28 cellular contexts compared by ENCODE assay signal in the genomic region with DNA sequence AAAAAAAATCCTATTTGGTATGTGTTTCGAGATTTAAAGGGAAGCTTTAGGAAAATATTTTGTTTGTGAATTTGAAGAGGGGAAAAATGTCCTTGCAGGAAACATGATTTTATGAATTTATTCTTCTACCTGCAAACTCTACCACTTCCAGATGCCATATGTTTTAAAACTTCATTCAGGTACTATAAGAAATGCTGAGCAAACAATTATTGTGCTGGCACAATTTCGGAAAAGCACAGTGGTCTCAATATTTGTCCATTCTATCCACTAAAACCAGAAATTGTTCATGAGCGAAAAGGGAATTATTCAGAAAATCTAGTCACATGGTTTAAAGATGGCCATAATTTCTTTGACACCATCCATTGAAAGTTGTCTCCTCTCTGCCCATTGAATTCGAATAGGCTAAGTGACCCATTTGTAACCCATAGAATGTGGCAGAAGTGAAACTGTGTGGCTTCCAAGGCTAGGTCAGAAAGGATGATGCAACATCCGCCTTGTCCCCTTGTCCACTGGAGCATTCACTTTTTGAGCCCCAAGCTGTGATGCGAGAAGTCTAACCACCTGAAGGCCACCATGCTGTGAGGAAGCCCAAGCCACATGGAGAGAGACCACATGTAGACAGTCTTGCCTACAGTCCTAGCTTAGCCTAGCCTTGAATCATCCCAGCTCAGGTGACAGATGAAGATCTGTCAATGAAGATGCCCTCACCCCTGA.
DNase-seq lines count a peak whose midpoint lies in the region; ATAC-seq and TF ChIP-seq lines count a peak whose summit lies in the region.
"Had no signal": no experiment of that assay in that cellular context is flagged by ENCODE, and none has a peak within 500 bp of the region (broad histone marks: within the 10 kb centered on the region; RNA-seq: fewer than 3 reads in every experiment).

No MANE protein-coding gene starts in this region.

- peak overlapping the region; percentile 64; the same call in 1 of the 2 replicates for H3K18ac ChIP-seq in IMR-90 (ENCODE audit: low read depth, low read length)

- H3K27ac Mint-ChIP-seq in T-helper 17 cell, result no peak overlapping the region
- H3K27ac Mint-ChIP-seq: activated naive CD8-positive, alpha-beta T cell treated with anti-CD3 and anti-CD28 coated beads, Interleukin-2, amount 10 ng/mL, durations not matched to agents 7 days and 5 days; activated T-helper 2 cell treated with anti-CD3 and anti-CD28 coated beads, Interferon-gamma antibody, Interleukin-2, Interleukin-4, amounts not matched to agents 10 μg/mL and 5 μg/mL and 100 μg/mL, durations not matched to agents 14 hours and 24 hours and 36 hours; naive thymus-derived CD4-positive, alpha-beta T cell had no signal

- H4K5ac ChIP-seq in IMR-90 (ENCODE audit: low read depth, low read length), result peak overlapping the region; percentile 9; the same call in 1 of the 2 replicates

- H3K4me1 ChIP-seq in IMR-90 (ENCODE audit: control insufficient read depth, insufficient read depth, low read length), result peaks cover 15% of the 10 kb centered on the region
- peaks cover 10% of the 10 kb centered on the region for H3K4me1 ChIP-seq in OCI-LY7 (ENCODE audit: insufficient read depth, low read length, poor library complexity, severe bottlenecking)
- H3K4me1 ChIP-seq in A673 (ENCODE audit: insufficient read depth, low read length, poor library complexity, severe bottlenecking), result peaks cover 25% of the 10 kb centered on the region
- H3K4me1 ChIP-seq: testis had no signal

- ATAC-seq in IMR-90 (ENCODE audit: low read depth), result no peak
- ATAC-seq in T-helper 17 cell, result no peak
- ATAC-seq: left cardiac atrium; naive thymus-derived CD4-positive, alpha-beta T cell had no signal

- H2BK20ac ChIP-seq in IMR-90 (ENCODE audit: low read depth, low read length), result peak overlapping the region; percentile 46

- H2BK120ac ChIP-seq in IMR-90 (ENCODE audit: low read depth, low read length), result peak overlapping the region; percentile 17

- DNase-seq in GM20000 (ENCODE audit: low spot score) (peak; percentile 12), IMR-90 (no peak), OCI-LY7 (ENCODE audit: low spot score) (peak; percentile 76), A673 (ENCODE audit: low spot score) (no peak), T-helper 17 cell (no peak), NCI-H1048 (lab: John Stamatoyannopoulos, UW) (no peak), GM19240 (ENCODE audit: insufficient read length, low spot score) (no peak)
- DNase-seq: activated CD8-positive, alpha-beta memory T cell treated with anti-CD3 and anti-CD28 coated beads, Interleukin-2, amount 50 U/mL, for 4 hours; activated naive CD8-positive, alpha-beta T cell treated with anti-CD3 and anti-CD28 coated beads, Interleukin-2, amount 10 ng/mL, durations not matched to agents 7 days and 5 days; AML-193; DMS79; dorsolateral prefrontal cortex; left cardiac atrium; mesendoderm; MM.1S; naive thymus-derived CD4-positive, alpha-beta T cell; NCI-H2029 treated with DMSO at 0.1 percent for 48 hours; occipital lobe; small intestine; stimulated activated naive CD4-positive, alpha-beta T cell; T-helper 2 cell; testis; WERI-Rb-1 had no signal

- H2AK5ac ChIP-seq in IMR-90 (ENCODE audit: low read depth, low read length), result peak overlapping the region; percentile 92

- H4K20me1 ChIP-seq in IMR-90 (ENCODE audit: insufficient read depth, low read length), result no peaks in the 10 kb centered on the region
- no peaks in the 10 kb centered on the region for H4K20me1 ChIP-seq in OCI-LY7 (ENCODE audit: insufficient read depth, low read length)

- H3K36me3 ChIP-seq in IMR-90 (ENCODE audit: control insufficient read depth, insufficient read depth, low read length), result no peaks in the 10 kb centered on the region
- no peaks in the 10 kb centered on the region for H3K36me3 ChIP-seq in OCI-LY7 (ENCODE audit: insufficient read depth, low read length)
- H3K36me3 ChIP-seq in A673 (ENCODE audit: insufficient read depth, low read length, poor library complexity, severe bottlenecking), result no peaks in the 10 kb centered on the region
- H3K36me3 ChIP-seq: WERI-Rb-1 had no signal

- H3K9ac ChIP-seq in IMR-90 (ENCODE audit: low read depth, low read length), result no peak overlapping the region

- H3K27ac ChIP-seq in IMR-90 (ENCODE audit: insufficient read depth, low read length), result peak overlapping the region; percentile 45
- H3K27ac ChIP-seq in OCI-LY7 (ENCODE audit: low read depth, low read length, poor library complexity, severe bottlenecking), result no peak overlapping the region
- no peak overlapping the region for H3K27ac ChIP-seq in A673 (ENCODE audit: low read depth, low read length, poor library complexity, severe bottlenecking)
- H3K27ac ChIP-seq: HL-60, RWPE1, SK-N-MC, testis, WERI-Rb-1 had no signal

- peak overlapping the region; percentile 66; the same call in 2 of the 3 replicates for H2BK15ac ChIP-seq in IMR-90 (ENCODE audit: low read depth, low read length)

- 95% methylated on average over 1 of the region's 6 CpGs; no CpG with 5 or more reads in 1 of the 2 experiments for WGBS in IMR-90 (ENCODE audit: extremely low coverage in 2 of 2, insufficient read length in 1 of 2), 2 experiments

- no peak overlapping the region for H2AK9ac ChIP-seq in IMR-90 (replicated peaks; ENCODE audit: low read depth, low read length, poor library complexity)

- peak overlapping the region; percentile 29; the same call in 1 of the 2 replicates for H3K14ac ChIP-seq in IMR-90 (replicated peaks; ENCODE audit: low read depth, low read length)

- intact Hi-C loops in IMR-90 (cut with micrococcal nuclease), result loop anchor here (2.0 kb wide), 1 partner anchor 49 kb away; no protein-coding TSS in a partner anchor
- intact Hi-C loops in OCI-LY7 (cut with micrococcal nuclease; ENCODE audit: unreplicated experiment), result no loop called here
- intact Hi-C loops in A673 (cut with micrococcal nuclease; ENCODE audit: unreplicated experiment), result no loop called here

- no peaks in the 10 kb centered on the region for H3K36me3 Mint-ChIP-seq in T-helper 17 cell (ENCODE audit: low read depth)
- H3K36me3 Mint-ChIP-seq: activated naive CD8-positive, alpha-beta T cell treated with anti-CD3 and anti-CD28 coated beads, Interleukin-2, amount 10 ng/mL, durations not matched to agents 7 days and 5 days had no signal

- peaks cover 27% of the 10 kb centered on the region for H3K27me3 Mint-ChIP-seq in T-helper 17 cell

- in situ Hi-C loops in IMR-90 (cut with MboI; ENCODE audit: low sequenced_read_pairs), result loop anchor here (25.0 kb wide), 1 partner anchor 633 kb away; no protein-coding TSS in a partner anchor

- no peaks in the 10 kb centered on the region for H3K79me2 ChIP-seq in OCI-LY7 (ENCODE audit: insufficient read depth, low read depth, low read length)

- TF ChIP-seq RAD21 in IMR-90 (IDR thresholded peaks at IDR 0.05; ENCODE audit: low read length), result no peak

- H2AFZ ChIP-seq in IMR-90 (replicated peaks; ENCODE audit: low read length, poor library complexity) (peak overlapping the region; percentile 29), OCI-LY7 (ENCODE audit: low read length) (no peak overlapping the region)

- no peak overlapping the region for H3K4me2 ChIP-seq in IMR-90 (ENCODE audit: low read depth, low read length)
- no peak overlapping the region for H3K4me2 ChIP-seq in OCI-LY7 (ENCODE audit: low read length)

- TF ChIP-seq CTCF in GM20000 (IDR thresholded peaks at IDR 0.05; ENCODE audit: extremely low read depth, missing control alignments), result no peak
- no peak for TF ChIP-seq CTCF in IMR-90 (conservative IDR thresholded peaks at IDR 0.05; ENCODE audit: low read depth, low read length)
- no peak for TF ChIP-seq CTCF in OCI-LY7 (conservative IDR thresholded peaks at IDR 0.05; ENCODE audit: low read length)
- TF ChIP-seq CTCF in A673 (conservative IDR thresholded peaks at IDR 0.05; ENCODE audit: low read depth, low read length), result no peak

- H2BK5ac ChIP-seq in IMR-90 (ENCODE audit: low read depth, low read length, poor library complexity, severe bottlenecking), result peak overlapping the region; percentile 40

- peak overlapping the region; percentile 73 for H3K4ac ChIP-seq in IMR-90 (ENCODE audit: low read depth, low read length)

- no peak overlapping the region for H3K23ac ChIP-seq in IMR-90 (ENCODE audit: low read depth, low read length)

- H3K56ac ChIP-seq in IMR-90 (ENCODE audit: extremely low read depth, insufficient read depth, low read length), result no peak overlapping the region

- dilution Hi-C loops in IMR-90 (cut with HindIII; ENCODE audit: low sequenced_read_pairs, unreplicated experiment), result no loop called here

- H3K4me1 Mint-ChIP-seq in T-helper 17 cell, result peaks cover 6% of the 10 kb centered on the region
- H3K4me1 Mint-ChIP-seq: activated naive CD8-positive, alpha-beta T cell treated with anti-CD3 and anti-CD28 coated beads, Interleukin-2, amount 10 ng/mL, durations not matched to agents 7 days and 5 days; central memory CD8-positive, alpha-beta T cell; naive thymus-derived CD4-positive, alpha-beta T cell had no signal

- H3K79me1 ChIP-seq in IMR-90 (ENCODE audit: low read depth in 1 of 2, low read length in 2 of 2), result peaks cover 0 to 3% of the 10 kb centered on the region in 2 experiments; a peak in 1 of 4 replicates

- H3K27me3 ChIP-seq in IMR-90 (ENCODE audit: control insufficient read depth, insufficient read depth, low read length) (no peaks in the 10 kb centered on the region), A673 (replicated peaks; ENCODE audit: insufficient read depth, low read depth, low read length, poor library complexity) (no peaks in the 10 kb centered on the region)
- H3K27me3 ChIP-seq: testis had no signal

- H4K91ac ChIP-seq in IMR-90 (ENCODE audit: insufficient read depth, low read depth, low read length), result peak overlapping the region; percentile 20

- H3K9me2 ChIP-seq in OCI-LY7 (ENCODE audit: insufficient read depth, low read length), result no peaks in the 10 kb centered on the region

- H3K4me3 ChIP-seq in IMR-90 (ENCODE audit: insufficient read depth, low read depth, low read length), result no peak overlapping the region
- H3K4me3 ChIP-seq in OCI-LY7 (ENCODE audit: low read depth, low read length, poor library complexity, severe bottlenecking), result no peak overlapping the region
- no peak overlapping the region for H3K4me3 ChIP-seq in A673 (ENCODE audit: low read depth, low read length, poor library complexity, severe bottlenecking)
- H3K4me3 ChIP-seq: dorsolateral prefrontal cortex, SK-N-MC, testis had no signal

- no peak for TF ChIP-seq POLR2A in IMR-90 (IDR thresholded peaks at IDR 0.05; ENCODE audit: low read depth, low read length)

- POLR2A ChIA-PET in IMR-90 (lab: Charles Lee; ENCODE audit: unreplicated experiment), result no interaction called here
- POLR2A ChIA-PET in OCI-LY7 (lab: Charles Lee), result interaction anchor here (0.7 to 1.3 kb wide), 2 partner anchors 16 to 48 kb away, joined by 3 to 4 read pairs; no protein-coding TSS in a partner anchor
- POLR2A ChIA-PET in A673 (lab: Charles Lee; ENCODE audit: low non-redundant PET), result no interaction called here

- H3K9me3 ChIP-seq in IMR-90 (ENCODE audit: control insufficient read depth, insufficient read depth, low read length) (peaks cover 4% of the 10 kb centered on the region; the same call in 1 of the 2 replicates), OCI-LY7 (ENCODE audit: low read length) (peaks cover 25% of the 10 kb centered on the region; the same call in 1 of the 2 replicates), A673 (ENCODE audit: low read depth, low read length, poor library complexity, severe bottlenecking) (no peaks in the 10 kb centered on the region), T-helper 17 cell (ENCODE audit: control insufficient read depth, low read length, poor library complexity, severe bottlenecking) (no peaks in the 10 kb centered on the region)
- H3K9me3 ChIP-seq: testis had no signal

- H3K9me1 ChIP-seq in IMR-90 (ENCODE audit: insufficient read depth, low read length), result peaks cover 9% of the 10 kb centered on the region

- peak overlapping the region; percentile 1 to 49; a peak in 2 of 4 replicates for H4K8ac ChIP-seq in IMR-90 (ENCODE audit: low read depth in 2 of 2, low read length in 2 of 2)

- BruUV-seq in IMR-90 (replicated peaks; lab: Mats Ljungman, UMichigan), result no TSS peak
- no TSS peak for BruUV-seq in OCI-LY7 (replicated peaks; lab: Mats Ljungman, UMichigan)
- BruUV-seq in A673 (replicated peaks; lab: Mats Ljungman, UMichigan), result no TSS peak

- H3K4me3 Mint-ChIP-seq in T-helper 17 cell, result no peak overlapping the region
- H3K4me3 Mint-ChIP-seq: activated naive CD8-positive, alpha-beta T cell treated with anti-CD3 and anti-CD28 coated beads, Interleukin-2, amount 10 ng/mL, durations not matched to agents 7 days and 5 days; central memory CD8-positive, alpha-beta T cell; naive thymus-derived CD4-positive, alpha-beta T cell had no signal

- CTCF ChIA-PET in IMR-90 (lab: Yijun Ruan, JAX) (no interaction called here), OCI-LY7 (lab: Charles Lee; ENCODE audit: unreplicated experiment) (interaction anchor here (0.6 kb wide), 1 partner anchor 1178 kb away, joined by 4 read pairs; no protein-coding TSS in a partner anchor), A673 (lab: Charles Lee) (no interaction called here)

Comparison
In these comparisons a context has a peak if more than half of its experiments do, and no peak if none do; other contexts are left out.
1. DNase-seq: peak in GM20000 (single experiment) and OCI-LY7 (single experiment); none in IMR-90 (single experiment), A673 (single experiment), T-helper 17 cell (0 of 3), NCI-H1048 (single experiment) and GM19240 (single experiment).